In genomic region chr3:65551945-65552344, GRCh38 we compare ENCODE assay signal across 21 cellular contexts.
DNase-seq lines count a peak whose midpoint lies in the region; ATAC-seq, FAIRE-seq and TF ChIP-seq lines count a peak whose summit lies in the region.
"Had no signal": no experiment of that assay in that cellular context is flagged by ENCODE, and none has a peak within 500 bp of the region (broad histone marks: within the 10 kb centered on the region; RNA-seq: fewer than 3 reads in every experiment).

No MANE protein-coding gene starts in this region.

- DNase-seq in Right ventricle myocardium inferior (ENCODE audit: missing footprints) (no peak), cardiac septum (ENCODE audit: low spot score) (no peak), NCI-H2227 treated with DMSO at 0.1 percent for 48 hours (lab: John Stamatoyannopoulos, UW) (peak; percentile 87), left ventricle myocardium superior (no peak), upper lobe of right lung (no peak), GM12892 (ENCODE audit: insufficient read length) (no peak), RKO (ENCODE audit: low spot score) (no peak)
- DNase-seq: activated CD4-positive, CD25-positive, alpha-beta regulatory T cell treated with anti-CD3 and anti-CD28 coated beads, Interleukin-2, amount 50 U/mL, for 72 hours; activated CD8-positive, alpha-beta memory T cell treated with anti-CD3 and anti-CD28 coated beads for 24 hours; activated T-cell treated with anti-CD3 and anti-CD28 coated beads, Interleukin-2, amount 50 U/mL, for 72 hours; Calu3; effector memory CD8-positive, alpha-beta T cell; esophagus squamous epithelium; KBM-7; midbrain; substantia nigra; SW 1271 had no signal

- H3K36me3 ChIP-seq in upper lobe of right lung, result no peaks in the 10 kb centered on the region
- H3K36me3 ChIP-seq: esophagus squamous epithelium had no signal

- H3K27ac ChIP-seq in upper lobe of right lung, result no peak overlapping the region
- H3K27ac ChIP-seq: A549, esophagus squamous epithelium had no signal

- no peak for TF ChIP-seq POLR2A in GM12892 (IDR thresholded peaks at IDR 0.05; ENCODE audit: low read depth, low read length)

- no peak for TF ChIP-seq CTCF in upper lobe of right lung (IDR thresholded peaks at IDR 0.05)

- FAIRE-seq in GM12892 (lab: Jason Lieb, UNC), result no peak
- FAIRE-seq: A549 had no signal

- no peak overlapping the region for H3K4me3 ChIP-seq in upper lobe of right lung
- H3K4me3 ChIP-seq: A549, esophagus squamous epithelium had no signal

- peaks cover 7% of the 10 kb centered on the region for H3K4me1 ChIP-seq in upper lobe of right lung
- H3K4me1 ChIP-seq: A549 had no signal

- ATAC-seq in Right ventricle myocardium inferior (peak; percentile 22), left ventricle myocardium superior (peak; percentile 8), upper lobe of right lung (peak; percentile 75), HG02759 (IDR thresholded peaks at IDR 0.05; ENCODE audit: unreplicated experiment) (no peak)
- ATAC-seq: A549; activated naive CD4-positive, alpha-beta T cell treated with anti-CD3 and anti-CD28 coated beads, Interleukin-2, amount 50 U/mL, for 72 hours; activated T-cell treated with anti-CD3 and anti-CD28 coated beads, Interleukin-2, amount 50 U/mL, for 72 hours; effector memory CD8-positive, alpha-beta T cell; natural killer cell treated with Interleukin-12 subunit alpha and Interleukin-12 subunit beta and Interleukin-15 and Interleukin-18, amount 100 ng/mL, for 72 hours had no signal

- intact Hi-C loops in Right ventricle myocardium inferior (cut with DNase I) (no loop called here), cardiac septum (cut with DNase I) (no loop called here), left ventricle myocardium superior (cut with micrococcal nuclease) (no loop called here), upper lobe of right lung (cut with DNase I) (no loop called here)

- no peaks in the 10 kb centered on the region for H3K9me3 ChIP-seq in upper lobe of right lung
- H3K9me3 ChIP-seq: A549, esophagus squamous epithelium had no signal

- H3K27me3 ChIP-seq in upper lobe of right lung, result no peaks in the 10 kb centered on the region
